ENCODE assay signal across 10 cellular contexts in genomic region chr1:235946570-235946981, GRCh38.
DNase-seq lines count a peak whose midpoint lies in the region; TF ChIP-seq lines count a peak whose summit lies in the region.
"Had no signal": no experiment of that assay in that cellular context is flagged by ENCODE, and none has a peak within 500 bp of the region (broad histone marks: within the 10 kb centered on the region; RNA-seq: fewer than 3 reads in every experiment).

No MANE protein-coding gene starts in this region.

- no peak overlapping the region for H3K4me3 Mint-ChIP-seq in nephron progenitor cell
- H3K4me3 Mint-ChIP-seq: neural crest cell had no signal

- no peaks in the 10 kb centered on the region for H4K20me1 ChIP-seq in hepatocyte (ENCODE audit: insufficient read depth, poor library complexity, severe bottlenecking)

- in situ Hi-C loops in GM13976 (cut with MboI; ENCODE audit: low sequenced_read_pairs, unreplicated experiment), result no loop called here

- H3K4me2 ChIP-seq in hepatocyte, result no peak overlapping the region

- DNase-seq in GM13976 (ENCODE audit: low spot score), result peak; percentile 62
- peak; percentile 51 for DNase-seq in OCI-M1 (lab: John Stamatoyannopoulos, UW)
- DNase-seq in foreskin fibroblast, result peak; percentile 45 to 66
- no peak for DNase-seq in nephron progenitor cell
- DNase-seq in NCI-H1048 (lab: John Stamatoyannopoulos, UW), result no peak
- no peak for DNase-seq in hepatocyte (ENCODE audit: low spot score)
- no peak for DNase-seq in NCI-H2029 (lab: John Stamatoyannopoulos, UW)

- no peak overlapping the region for H2AFZ ChIP-seq in hepatocyte

- no peaks in the 10 kb centered on the region for H3K4me1 ChIP-seq in HEK293 (ENCODE audit: control insufficient read depth, insufficient read depth, low read length)
- no peaks in the 10 kb centered on the region for H3K4me1 ChIP-seq in hepatocyte (ENCODE audit: insufficient read depth)

- H3K27ac Mint-ChIP-seq in nephron progenitor cell, result no peak overlapping the region

- H3K4me1 Mint-ChIP-seq in nephron progenitor cell, result peaks cover 18% of the 10 kb centered on the region

- POLR2A ChIA-PET in HEK293 (lab: Yijun Ruan, JAX), result interaction anchor here (1.2 kb wide), 1 partner anchor 441 kb away, joined by 7 read pairs; no protein-coding TSS in a partner anchor

- H3K36me3 ChIP-seq in HEK293 (ENCODE audit: control insufficient read depth in 2 of 2, insufficient read depth in 1 of 2, low read length in 2 of 2), result no peaks in the 10 kb centered on the region
- no peaks in the 10 kb centered on the region for H3K36me3 ChIP-seq in hepatocyte (replicated peaks; ENCODE audit: insufficient read depth, low read depth)

- peaks cover 4% of the 10 kb centered on the region for H3K9me3 Mint-ChIP-seq in nephron progenitor cell
- H3K9me3 Mint-ChIP-seq: neural crest cell had no signal

- H3K27me3 ChIP-seq in hepatocyte, result no peaks in the 10 kb centered on the region

- no peaks in the 10 kb centered on the region for H3K9me3 ChIP-seq in HEK293 (ENCODE audit: control insufficient read depth, insufficient read depth, low read depth, low read length)
- H3K9me3 ChIP-seq in hepatocyte (ENCODE audit: low read depth), result no peaks in the 10 kb centered on the region

- whole genome bisulfite sequencing in hepatocyte (ENCODE audit: low lambda C conversion rate, missing lambda C conversion rate), result 89% methylated on average over 5 of the region's 5 CpGs

- H3K9me2 ChIP-seq in hepatocyte (replicated peaks; ENCODE audit: insufficient read depth), result no peaks in the 10 kb centered on the region

- H3K27ac ChIP-seq in HEK293 (ENCODE audit: extremely low read depth, low read depth, low read length) (no peak overlapping the region), hepatocyte (no peak overlapping the region)
- H3K27ac ChIP-seq: VCaP had no signal

- H3K36me3 Mint-ChIP-seq in nephron progenitor cell (ENCODE audit: low read depth), result no peaks in the 10 kb centered on the region

- no peaks in the 10 kb centered on the region for H3K79me2 ChIP-seq in hepatocyte

- CTCF ChIA-PET in HEK293 (lab: Yijun Ruan, JAX), result interaction anchor here (0.5 to 2.1 kb wide), 17 partner anchors 9 to 433 kb away, joined by 3 to 8 read pairs (median 4); no protein-coding TSS in a partner anchor

- H3K27me3 Mint-ChIP-seq in nephron progenitor cell (ENCODE audit: low read depth, poor library complexity), result peaks cover 6% of the 10 kb centered on the region

- H3K4me3 ChIP-seq in HEK293 (ENCODE audit: low read depth, low read length) (no peak overlapping the region), foreskin fibroblast (ENCODE audit: low read depth in 1 of 2, low read length in 2 of 2) (no peak overlapping the region), hepatocyte (no peak overlapping the region)

- TF ChIP-seq CTCF in GM13976 (IDR thresholded peaks at IDR 0.05; ENCODE audit: borderline replicate concordance, control extremely low read depth, extremely low read depth, insufficient read depth, missing control alignments), result peak; percentile 34
- TF ChIP-seq CTCF in HEK293 (tag by site-specific recombination; IDR thresholded peaks at IDR 0.05), result peak; percentile 59; the same call in 1 of the 2 replicates
- TF ChIP-seq CTCF in foreskin fibroblast (IDR thresholded peaks at IDR 0.05; ENCODE audit: low read depth, low read length), result peak; percentile 28
- TF ChIP-seq CTCF in nephron progenitor cell (IDR thresholded peaks at IDR 0.05), result no peak
- TF ChIP-seq CTCF in hepatocyte (IDR thresholded peaks at IDR 0.05; ENCODE audit: poor library complexity), result no peak

TF ChIP-seq in HEK293, 187 proteins besides CTCF, POLR2A, EP300 and RAD21:
- peak; percentile 39 for TF ChIP-seq ZBTB20 (tag by site-specific recombination; IDR thresholded peaks at IDR 0.05)
- no peak for TF ChIP-seq ZSCAN18 (tag by site-specific recombination; IDR thresholded peaks at IDR 0.05)

Comparison
In these comparisons a context has a peak if more than half of its experiments do, and no peak if none do; other contexts are left out.
1. DNase-seq: peak in GM13976 (single experiment), OCI-M1 (single experiment) and foreskin fibroblast (2 of 2); none in nephron progenitor cell (single experiment), NCI-H1048 (single experiment), hepatocyte (single experiment) and NCI-H2029 (single experiment).
2. CTCF ChIP-seq: peak in GM13976 (single experiment), HEK293 (single experiment) and foreskin fibroblast (single experiment); none in nephron progenitor cell (single experiment) and hepatocyte (single experiment).